In the genomic region with DNA sequence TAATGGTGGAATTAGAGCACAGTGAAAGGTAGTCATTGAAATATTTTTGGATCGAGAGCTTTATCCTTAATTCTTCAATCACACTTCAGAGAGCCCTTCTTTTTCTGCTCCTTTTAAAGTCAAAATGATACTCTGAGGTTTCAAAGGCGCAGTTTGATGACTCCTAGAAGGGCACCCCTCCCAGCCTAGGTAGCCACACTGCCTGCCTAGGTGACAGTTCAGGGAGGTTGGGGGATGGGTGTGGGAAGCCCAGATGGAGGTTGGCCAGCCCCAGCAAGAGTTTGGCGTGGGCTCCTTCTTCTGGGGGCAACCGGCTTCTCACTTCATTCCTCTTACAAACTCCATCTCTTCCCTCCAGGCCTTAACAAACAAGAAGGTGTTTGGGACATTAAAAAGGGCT, we compare ENCODE assay signal across 24 cellular contexts.
"Had no signal": no experiment of that assay in that cellular context is flagged by ENCODE, and none has a peak within 500 bp of the region (broad histone marks: within the 10 kb centered on the region; RNA-seq: fewer than 3 reads in every experiment).

No MANE protein-coding gene starts in this region.

- H3K27ac Mint-ChIP-seq: activated naive CD4-positive, alpha-beta T cell treated with anti-CD3 and anti-CD28 coated beads, Interleukin-2, amount 50 U/mL, for 24 hours; activated naive CD8-positive, alpha-beta T cell treated with anti-CD3 and anti-CD28 coated beads for 36 hours; activated naive CD8-positive, alpha-beta T cell treated with anti-CD3 and anti-CD28 coated beads, Interleukin-2, amount 50 U/mL, for 24 hours; activated T-cell treated with anti-CD3 and anti-CD28 coated beads, Interleukin-2, amount 50 U/mL, for 24 hours; effector memory CD8-positive, alpha-beta T cell had no signal

- H3K36me3 Mint-ChIP-seq: activated naive CD4-positive, alpha-beta T cell treated with anti-CD3 and anti-CD28 coated beads, Interleukin-2, amount 50 U/mL, for 24 hours; activated naive CD8-positive, alpha-beta T cell treated with anti-CD3 and anti-CD28 coated beads for 36 hours had no signal

- H3K4me1 Mint-ChIP-seq: activated naive CD4-positive, alpha-beta T cell treated with anti-CD3 and anti-CD28 coated beads, Interleukin-2, amount 50 U/mL, for 24 hours; activated naive CD8-positive, alpha-beta T cell treated with anti-CD3 and anti-CD28 coated beads for 36 hours; activated naive CD8-positive, alpha-beta T cell treated with anti-CD3 and anti-CD28 coated beads, Interleukin-2, amount 50 U/mL, for 24 hours had no signal

- H3K27me3 Mint-ChIP-seq: activated naive CD8-positive, alpha-beta T cell treated with anti-CD3 and anti-CD28 coated beads for 36 hours had no signal

- DNase-seq: activated CD4-positive, alpha-beta T cell treated with anti-CD3 and anti-CD28 coated beads for 4 hours; activated CD4-positive, alpha-beta T cell treated with anti-CD3 and anti-CD28 coated beads, Interleukin-2, amount 50 U/mL, for 1 hour; activated CD4-positive, CD25-positive, alpha-beta regulatory T cell; activated CD4-positive, CD25-positive, alpha-beta regulatory T cell treated with anti-CD3 and anti-CD28 coated beads, Interleukin-2, amount 50 U/mL, for 72 hours; activated gamma-delta T cell; activated naive CD4-positive, alpha-beta T cell; activated naive CD8-positive, alpha-beta T cell treated with anti-CD3 and anti-CD28 coated beads for 36 hours; activated naive CD8-positive, alpha-beta T cell treated with anti-CD3 and anti-CD28 coated beads, Interleukin-2, amount 50 U/mL, for 24 hours; activated T-cell treated with anti-CD3 and anti-CD28 coated beads, Interleukin-2, amount 50 U/mL, for 24 hours; adrenal gland; amygdala; aorta; body of pancreas; caudate nucleus; cortex of kidney; dermis blood vessel endothelial cell; effector CD4-positive, alpha-beta T cell; effector memory CD8-positive, alpha-beta T cell; erythroblast; foreskin keratinocyte; gastrocnemius medialis; heart right ventricle had no signal

- ATAC-seq: activated naive CD8-positive, alpha-beta T cell treated with anti-CD3 and anti-CD28 coated beads, Interleukin-2, amount 50 U/mL, for 24 hours; body of pancreas; effector memory CD8-positive, alpha-beta T cell; foreskin keratinocyte; gastrocnemius medialis; heart right ventricle; SK-N-SH treated with all-trans-retinoic acid at 6 μM for 48 hours had no signal

- H3K9me3 Mint-ChIP-seq: activated naive CD4-positive, alpha-beta T cell treated with anti-CD3 and anti-CD28 coated beads, Interleukin-2, amount 50 U/mL, for 24 hours; activated naive CD8-positive, alpha-beta T cell treated with anti-CD3 and anti-CD28 coated beads, Interleukin-2, amount 50 U/mL, for 24 hours; activated T-cell treated with anti-CD3 and anti-CD28 coated beads, Interleukin-2, amount 50 U/mL, for 24 hours; effector memory CD8-positive, alpha-beta T cell had no signal

- H3K4me3 Mint-ChIP-seq: activated naive CD4-positive, alpha-beta T cell treated with anti-CD3 and anti-CD28 coated beads, Interleukin-2, amount 50 U/mL, for 24 hours; activated naive CD8-positive, alpha-beta T cell treated with anti-CD3 and anti-CD28 coated beads for 36 hours; activated naive CD8-positive, alpha-beta T cell treated with anti-CD3 and anti-CD28 coated beads, Interleukin-2, amount 50 U/mL, for 24 hours; activated T-cell treated with anti-CD3 and anti-CD28 coated beads, Interleukin-2, amount 50 U/mL, for 24 hours; effector memory CD8-positive, alpha-beta T cell had no signal
